Comparison of ENCODE assay signal across 8 cellular contexts in genomic region chr7:26201261-26202018, GRCh38. TPM values are rescaled to one million over a fixed set of nuclear protein-coding genes. Genes with fewer than 3 reads are reported as not detected.
A peak's percentile ranks its signal among the peaks of the same experiment; 100 is the strongest.
DNase-seq lines count a peak whose midpoint lies in the region; ATAC-seq, FAIRE-seq and TF ChIP-seq lines count a peak whose summit lies in the region.

TSS of gene CBX3 (plus strand) at chr7:26201745. CDS start at chr7:26202999, 1,254 bp downstream.

- peak within 1 kb of the TSS; percentile 99 for H3K27ac Mint-ChIP-seq in Calu3 (ENCODE audit: unreplicated experiment)

- peaks cover 20% of the 10 kb centered on the region for H3F3A ChIP-seq in OCI-LY1 (ENCODE audit: insufficient read depth, low read length)

- peaks cover 98% of the 10 kb centered on the region for H3K36me3 Mint-ChIP-seq in Calu3 (ENCODE audit: insufficient read depth, unreplicated experiment)

- peak; percentile 51 for TF ChIP-seq POLR2A in endothelial cell of umbilical vein (IDR thresholded peaks at IDR 0.05; ENCODE audit: low read depth, low read length)

- POLR2A ChIA-PET in endothelial cell of umbilical vein (lab: Charles Lee) = interaction anchor here (1.0 to 1.4 kb wide), 3 partner anchors 11 to 947 kb away, joined by 3 to 7 read pairs (median 3); partner anchors contain the start of gene NFE2L3

- peak within 1 kb of the TSS; percentile 99 for H3K27ac ChIP-seq in HUES64 (ENCODE audit: low read depth, low read length)
- H3K27ac ChIP-seq in OCI-LY1 (ENCODE audit: low read depth, low read length, poor library complexity, severe bottlenecking) = peak within 1 kb of the TSS; percentile 97
- H3K27ac ChIP-seq in endothelial cell of umbilical vein (ENCODE audit: insufficient read depth, low read depth, low read length) = peak within 1 kb of the TSS; percentile 97

- peak within 1 kb of the TSS; percentile 96 for H3K4me3 Mint-ChIP-seq in Calu3 (ENCODE audit: low read depth, unreplicated experiment)

- H3K4me1 ChIP-seq in HUES64 (ENCODE audit: insufficient read depth, low read length) (peaks cover 30% of the 10 kb centered on the region), OCI-LY1 (ENCODE audit: insufficient read depth, low read length, severe bottlenecking) (peaks cover 53% of the 10 kb centered on the region), endothelial cell of umbilical vein (ENCODE audit: control insufficient read depth, extremely low read depth, insufficient read depth, low read length) (peaks cover 38% of the 10 kb centered on the region)

- H3K36me3 ChIP-seq in HUES64 (ENCODE audit: insufficient read depth, low read length) (peaks cover 66% of the 10 kb centered on the region), OCI-LY1 (ENCODE audit: insufficient read depth, low read length) (peaks cover 86% of the 10 kb centered on the region), endothelial cell of umbilical vein (ENCODE audit: control insufficient read depth in 2 of 2, extremely low read depth in 1 of 2, insufficient read depth in 2 of 2, low read length in 2 of 2) (peaks cover 4 to 18% of the 10 kb centered on the region in 2 experiments)

- no peaks in the 10 kb centered on the region for H3K9me2 ChIP-seq in OCI-LY1 (ENCODE audit: low read depth, low read length)

- under 1% methylated on average over 68 of the region's 84 CpGs for WGBS in HUES64

- H4K20me1 ChIP-seq in OCI-LY1 (ENCODE audit: insufficient read depth, low read length) (peaks cover 5% of the 10 kb centered on the region), endothelial cell of umbilical vein (replicated peaks; ENCODE audit: control insufficient read depth, extremely low read depth, insufficient read depth, low read length) (peaks cover 36% of the 10 kb centered on the region)

- DNase-seq in Calu3 (peak; percentile 97), endothelial cell of umbilical vein (ENCODE audit: low read depth, low spot score) (peak; percentile 69), midbrain (lab: John Stamatoyannopoulos, UW) (peak; percentile 91)
- DNase-seq in activated CD8-positive, alpha-beta memory T cell treated with anti-CD3 and anti-CD28 coated beads, Interleukin-2, amount 50 U/mL, for 4 hours = peak; percentile 85
- DNase-seq in stimulated activated CD8-positive, alpha-beta memory T cell treated with anti-CD3 and anti-CD28 coated beads, Interleukin-2, amount 100 ng/mL, for 1 hour (ENCODE audit: low read depth in 2 of 2) = peak; percentile 78 to 80

- H3K9ac ChIP-seq in HUES64 (ENCODE audit: low read depth, low read length) (peak within 1 kb of the TSS; percentile 100), OCI-LY1 (ENCODE audit: low read length) (peak within 1 kb of the TSS; percentile 99), endothelial cell of umbilical vein (replicated peaks; ENCODE audit: extremely low read depth, insufficient read depth, low read length) (peak within 1 kb of the TSS; percentile 100)

- H3K4me2 ChIP-seq in OCI-LY1 (ENCODE audit: low read length) (peak within 1 kb of the TSS; percentile 81), endothelial cell of umbilical vein (ENCODE audit: insufficient read depth, low read length) (peak within 1 kb of the TSS; percentile 99)

- H3K9me3 Mint-ChIP-seq in Calu3 (ENCODE audit: low read depth, unreplicated experiment) = no peaks in the 10 kb centered on the region

- H3K9me1 ChIP-seq in endothelial cell of umbilical vein (replicated peaks; ENCODE audit: control insufficient read depth, extremely low read depth, insufficient read depth, low read length) = no peaks in the 10 kb centered on the region

- H3K9me3 ChIP-seq in HUES64 (ENCODE audit: insufficient read depth, low read depth, low read length) (no peaks in the 10 kb centered on the region), OCI-LY1 (ENCODE audit: low read length) (no peaks in the 10 kb centered on the region), endothelial cell of umbilical vein (replicated peaks; ENCODE audit: control insufficient read depth, insufficient read depth, low read length) (no peaks in the 10 kb centered on the region)

- FAIRE-seq in endothelial cell of umbilical vein (lab: Jason Lieb, UNC) = peak; percentile 21

- peak within 1 kb of the TSS; percentile 94 for H3K4me3 ChIP-seq in HUES64 (ENCODE audit: low read length)
- H3K4me3 ChIP-seq in OCI-LY1 (ENCODE audit: low read depth, low read length, poor library complexity, severe bottlenecking) = peak within 1 kb of the TSS; percentile 76
- peak within 1 kb of the TSS; percentile 98 to 100 (median 98) for H3K4me3 ChIP-seq in endothelial cell of umbilical vein (replicated peaks in 1 of 3; ENCODE audit: insufficient read depth in 1 of 3, low read depth in 1 of 3, low read length in 3 of 3)

- peaks cover 37% of the 10 kb centered on the region for H3K4me1 Mint-ChIP-seq in Calu3 (ENCODE audit: low read depth, unreplicated experiment)

- H3K27me3 ChIP-seq in HUES64 (ENCODE audit: insufficient read depth, low read length) = no peaks in the 10 kb centered on the region
- H3K27me3 ChIP-seq in OCI-LY1 (ENCODE audit: insufficient read depth, low read length) = no peaks in the 10 kb centered on the region
- no peaks in the 10 kb centered on the region for H3K27me3 ChIP-seq in endothelial cell of umbilical vein (ENCODE audit: control insufficient read depth in 2 of 2, insufficient read depth in 2 of 2, low read length in 2 of 2)

- H3K79me2 ChIP-seq in OCI-LY1 (ENCODE audit: insufficient read depth, low read length) (peaks cover 84% of the 10 kb centered on the region), endothelial cell of umbilical vein (ENCODE audit: control insufficient read depth, insufficient read depth, low read length) (peaks cover 89% of the 10 kb centered on the region)

- TF ChIP-seq CTCF in Calu3 (IDR thresholded peaks at IDR 0.05; ENCODE audit: unreplicated experiment) = no peak
- no peak for TF ChIP-seq CTCF in OCI-LY1 (IDR thresholded peaks at IDR 0.05; ENCODE audit: low read length)
- no peak for TF ChIP-seq CTCF in endothelial cell of umbilical vein (IDR thresholded peaks at IDR 0.05; ENCODE audit: extremely low read depth in 1 of 2, insufficient read depth in 1 of 2, low read depth in 1 of 2, low read length in 2 of 2)

- peak; percentile 43 for ATAC-seq in GM21447 (IDR thresholded peaks at IDR 0.05; ENCODE audit: unreplicated experiment)

- H3K27me3 Mint-ChIP-seq in Calu3 (ENCODE audit: unreplicated experiment) = no peaks in the 10 kb centered on the region

- H2AFZ ChIP-seq in OCI-LY1 (ENCODE audit: low read length) (no peak within 1 kb of the TSS), endothelial cell of umbilical vein (ENCODE audit: low read depth, low read length) (peak within 1 kb of the TSS; percentile 10)

- dilution Hi-C loops in endothelial cell of umbilical vein (cut with MboI; ENCODE audit: extremely low pct_ligation_motif_present, low sequenced_read_pairs) = no loop called here

- CTCF ChIA-PET in Calu3 (lab: Charles Lee) (interaction anchor here (1.4 to 1.8 kb wide), 2 partner anchors 9 to 164 kb away, joined by 4 to 6 read pairs; no protein-coding TSS in a partner anchor), endothelial cell of umbilical vein (lab: Charles Lee) (interaction anchor here (0.6 to 2.4 kb wide), 5 partner anchors 46 to 466 kb away, joined by 3 to 6 read pairs (median 4); partner anchors contain the start of gene NFE2L3)

- no TSS peak for BruUV-seq in Calu3 (replicated peaks; lab: Mats Ljungman, UMichigan)
- no TSS peak for BruUV-seq in endothelial cell of umbilical vein (replicated peaks; lab: Mats Ljungman, UMichigan)

- intact Hi-C loops in Calu3 (cut with micrococcal nuclease; ENCODE audit: unreplicated experiment) (loop anchor here (5.0 kb wide), 3 partner anchors 86 to 166 kb away; no protein-coding TSS in a partner anchor), endothelial cell of umbilical vein (cut with micrococcal nuclease) (loop anchor here (2.0 to 10.0 kb wide), 6 partner anchors 171 to 1406 kb away; partner anchors contain the start of gene SKAP2)

TF ChIP-seq in endothelial cell of umbilical vein, 7 proteins besides CTCF, POLR2A, EP300 and RAD21:
- TF ChIP-seq JUN (IDR thresholded peaks at IDR 0.05; ENCODE audit: borderline replicate concordance, insufficient read depth, insufficient read length, low read depth) (no peak), POLR2AphosphoS5 (IDR thresholded peaks at IDR 0.05; ENCODE audit: insufficient read depth, low read depth, low read length) (peak; percentile 88), FOS (IDR thresholded peaks at IDR 0.05; ENCODE audit: borderline replicate concordance, insufficient read depth, low read length) (no peak), GATA2 (IDR thresholded peaks at IDR 0.05; ENCODE audit: insufficient read depth, insufficient read length, low read depth, low read length) (no peak), EZH2 (IDR thresholded peaks at IDR 0.05; ENCODE audit: borderline replicate concordance, low read depth, low read length, severe bottlenecking) (no peak)

RNA-seq across cellular contexts. Expression of gene CBX3, which starts in this region (rescaled TPM):
- total RNA-seq in Calu3 (2022) (390 and 417 TPM in 2 replicates), endothelial cell of umbilical vein (184 and 200 TPM in 2 replicates)
- 231 TPM for polyA plus RNA-seq in HUES64 (2013, experiment 1 of 2)
- polyA plus RNA-seq in HUES64 (2013, experiment 2 of 2) = 241 TPM
- 41.7 and 47.5 TPM in 2 replicates for polyA plus RNA-seq in endothelial cell of umbilical vein
- polyA plus RNA-seq in endothelial cell of umbilical vein (2011; cell fraction: cytosol; rRNA removed) = 86.6 and 94.2 TPM in 2 replicates
- 78.8 and 112 TPM in 2 replicates for polyA plus RNA-seq in endothelial cell of umbilical vein (2011; cell fraction: nucleus; rRNA removed)
- polyA plus RNA-seq in endothelial cell of umbilical vein (2012) = 119 and 202 TPM in 2 replicates
- 22.8 and 24.5 TPM in 2 replicates for polyA minus RNA-seq in endothelial cell of umbilical vein
- 44.4 TPM for polyA minus RNA-seq in endothelial cell of umbilical vein (2011; cell fraction: cytosol; rRNA and poly(A)+ RNA removed)
- polyA minus RNA-seq in endothelial cell of umbilical vein (2011; cell fraction: nucleus; rRNA and poly(A)+ RNA removed) = 51.5 and 52.5 TPM in 2 replicates

Comparison
In these comparisons a context has a peak if more than half of its experiments do, and no peak if none do; other contexts are left out.
1. Peak in every context shown above with its lines: DNase-seq, ATAC-seq, H3K4me3 ChIP-seq and H3K27ac ChIP-seq.